In the genomic region with DNA sequence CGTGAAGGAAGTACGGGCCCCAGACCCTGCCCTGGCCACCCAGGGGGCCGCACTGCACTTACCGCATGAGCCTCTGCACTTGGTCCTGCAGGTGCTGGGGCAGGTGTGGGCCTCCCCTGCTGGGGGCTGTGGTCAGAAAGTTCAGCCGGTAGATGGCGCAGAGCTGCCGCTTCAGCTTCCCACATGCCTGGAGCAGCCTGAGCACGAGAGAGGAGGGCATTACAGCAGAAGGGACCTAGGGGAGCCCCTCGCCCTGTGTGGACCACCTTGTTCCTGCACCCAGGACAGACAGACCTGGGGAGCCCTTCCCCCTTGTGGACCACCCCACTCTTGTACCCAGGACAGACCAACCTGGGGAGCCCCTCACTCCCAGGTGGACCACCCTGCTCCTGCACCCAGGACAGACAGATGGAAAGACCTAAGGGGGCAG, we compare ENCODE assay signal across 10 cellular contexts. TPM values are rescaled to one million over a fixed set of nuclear protein-coding genes. Genes with fewer than 3 reads are reported as not detected.
DNase-seq lines count a peak whose midpoint lies in the region; ATAC-seq and TF ChIP-seq lines count a peak whose summit lies in the region.
"Had no signal": no experiment of that assay in that cellular context is flagged by ENCODE, and none has a peak within 500 bp of the region (broad histone marks: within the 10 kb centered on the region; RNA-seq: fewer than 3 reads in every experiment).

No MANE protein-coding gene starts in this region.

- H3K27ac ChIP-seq in RWPE2 (ENCODE audit: poor library complexity, severe bottlenecking): no peak overlapping the region
- no peak overlapping the region for H3K27ac ChIP-seq in transverse colon

- no peaks in the 10 kb centered on the region; the same call in 1 of the 2 replicates for H3K36me3 ChIP-seq in RWPE2 (ENCODE audit: low read depth)
- peaks cover 0 to 20% (median 0%) of the 10 kb centered on the region in 4 donors for H3K36me3 ChIP-seq in transverse colon

- H3K27me3 ChIP-seq in RWPE2 (ENCODE audit: insufficient read depth, poor library complexity, severe bottlenecking): no peaks in the 10 kb centered on the region
- H3K27me3 ChIP-seq in transverse colon: no peaks in the 10 kb centered on the region

- DNase-seq in 8988T (peak; percentile 73), RWPE2 (ENCODE audit: low spot score) (no peak), iPS-NIHi11 (ENCODE audit: low spot score) (peak; percentile 69), transverse colon (no peak), NCI-H128 (lab: John Stamatoyannopoulos, UW; ENCODE audit: unreplicated experiment) (no peak), Ammon's horn (ENCODE audit: low spot score) (no peak)
- DNase-seq in activated CD4-positive, alpha-beta T cell treated with anti-CD3 and anti-CD28 coated beads for 1 hour: no peak
- DNase-seq: activated CD4-positive, alpha-beta T cell treated with anti-CD3 and anti-CD28 coated beads, Interleukin-2, amount 10 ng/mL, durations not matched to agents 7 days and 5 days; stimulated activated CD4-positive, alpha-beta T cell treated with anti-CD3 and anti-CD28 coated beads, Interleukin-2, amount 100 ng/mL, for 24 hours had no signal

- TF ChIP-seq CTCF in RWPE2 (IDR thresholded peaks at IDR 0.05; ENCODE audit: poor library complexity, severe bottlenecking) (no peak), transverse colon (IDR thresholded peaks at IDR 0.05) (peak in 1 of 5 experiments; percentile 13)

- peak; percentile 44 for ATAC-seq in GM19455 (IDR thresholded peaks at IDR 0.05; ENCODE audit: unreplicated experiment)
- ATAC-seq in RWPE2 (ENCODE audit: low read depth): peak; percentile 40; the same call in 1 of the 3 replicates

- H3K4me3 ChIP-seq in RWPE2 (ENCODE audit: severe bottlenecking) (no peak overlapping the region), transverse colon (no peak overlapping the region)

- no peaks in the 10 kb centered on the region for H3K9me3 ChIP-seq in RWPE2 (ENCODE audit: severe bottlenecking)
- H3K9me3 ChIP-seq in transverse colon: no peaks in the 10 kb centered on the region

- 80% methylated on average over 9 of the region's 9 CpGs; no CpG with 5 or more reads in 1 of the 2 donors for WGBS in transverse colon (ENCODE audit: low coverage in 1 of 2), 2 donors

- intact Hi-C loops in transverse colon (cut with DNase I; ENCODE audit: low total_unique reads): no loop called here

- no peak for TF ChIP-seq EP300 in transverse colon (IDR thresholded peaks at IDR 0.05; ENCODE audit: low read depth)

- H3K4me1 ChIP-seq in RWPE2 (ENCODE audit: insufficient read depth, poor library complexity, severe bottlenecking) (no peaks in the 10 kb centered on the region), transverse colon (no peaks in the 10 kb centered on the region)

- no peak for TF ChIP-seq POLR2A in transverse colon (IDR thresholded peaks at IDR 0.05)

- in situ Hi-C loops in transverse colon (cut with MboI; ENCODE audit: low pct_ligation_motif_present in 1 of 4, low pct_unique_long_range_greater_than_20kb in 1 of 4, low sequenced_read_pairs in 3 of 4): no loop called here

RNA-seq across cellular contexts. Expression of gene PYROXD2, which starts 8.7 kb away (rescaled TPM):
- 10 to 100 TPM in 1 of 4 donors, 1 to 10 TPM in 3; 3.0 to 14.9 (median 8.4) TPM for total RNA-seq in transverse colon

RNA-seq across cellular contexts. Expression of gene HPS1, which starts 23.0 kb away (rescaled TPM):
- total RNA-seq in transverse colon: 100 to 1,000 TPM in 2 of 4 donors, 10 to 100 TPM in 2; 62.9 to 160 (median 95.1) TPM

Comparison
In these comparisons a context has a peak if more than half of its experiments do, and no peak if none do; other contexts are left out.
1. DNase-seq: peak in 8988T (single experiment) and iPS-NIHi11 (single experiment); none in RWPE2 (single experiment), activated CD4-positive, alpha-beta T cell treated with anti-CD3 and anti-CD28 coated beads for 1 hour (single experiment), transverse colon (single experiment), NCI-H128 (single experiment) and Ammon's horn (single experiment).